In genomic region chr13:99553033-99553432, GRCh38 we compare ENCODE assay signal across 22 cellular contexts. TPM values are rescaled to one million over a fixed set of nuclear protein-coding genes. Genes with fewer than 3 reads are reported as not detected.
A peak's percentile ranks its signal among the peaks of the same experiment; 100 is the strongest.
DNase-seq lines count a peak whose midpoint lies in the region; ATAC-seq and FAIRE-seq lines count a peak whose summit lies in the region.
"Had no signal": no experiment of that assay in that cellular context is flagged by ENCODE, and none has a peak within 500 bp of the region (broad histone marks: within the 10 kb centered on the region; RNA-seq: fewer than 3 reads in every experiment).

No MANE protein-coding gene starts in this region.

- H3K4me1 Mint-ChIP-seq in T-helper 2 cell treated with Interferon-gamma antibody and Interleukin-4, amounts not matched to agents 5 μg/mL and 100 μg/mL, for 36 hours (ENCODE audit: low read depth) = peaks cover 10% of the 10 kb centered on the region
- peaks cover 13 to 29% of the 10 kb centered on the region in 2 donors for H3K4me1 Mint-ChIP-seq in stimulated activated naive B cell treated with anti-CD40 and anti-IgM and Interleukin-4, amounts not matched to agents 10 μg/mL and 1 μg/mL and 100 μg/mL, for 72 hours

- no peak overlapping the region for H3K4me3 ChIP-seq in MG63
- H3K4me3 ChIP-seq: BLaER1 had no signal

- DNase-seq in T-helper 2 cell treated with Interferon-gamma antibody and Interleukin-4, amounts not matched to agents 5 μg/mL and 100 μg/mL, for 36 hours (ENCODE audit: low spot score) = no peak
- DNase-seq in T-helper 2 cell (no peak), RCC 7860 (ENCODE audit: low spot score) (peak; percentile 7), foreskin melanocyte (peak; percentile 76), MG63 (no peak)
- no peak for DNase-seq in stimulated activated naive B cell treated with anti-CD40 and anti-IgM and Interleukin-4, amounts not matched to agents 10 μg/mL and 1 μg/mL and 100 μg/mL, for 72 hours
- DNase-seq: ACHN; CD8-positive, alpha-beta memory T cell; GDM1; KG1; NCI-H1105; NCI-H1694; NCI-H2081; NCI-H2171 treated with DMSO at 0.1 percent for 48 hours; NCI-H446; NCI-H526; Right ventricle myocardium superior had no signal

- H3K27ac Mint-ChIP-seq in T-helper 2 cell treated with Interferon-gamma antibody and Interleukin-4, amounts not matched to agents 5 μg/mL and 100 μg/mL, for 36 hours = peak overlapping the region; percentile 12
- peak overlapping the region; percentile 27 for H3K27ac Mint-ChIP-seq in stimulated activated naive B cell treated with anti-CD40 and anti-IgM and Interleukin-4, amounts not matched to agents 10 μg/mL and 1 μg/mL and 100 μg/mL, for 72 hours

- no peaks in the 10 kb centered on the region for H3K27me3 Mint-ChIP-seq in T-helper 2 cell treated with Interferon-gamma antibody and Interleukin-4, amounts not matched to agents 5 μg/mL and 100 μg/mL, for 36 hours (ENCODE audit: low read depth)
- H3K27me3 Mint-ChIP-seq in stimulated activated naive B cell treated with anti-CD40 and anti-IgM and Interleukin-4, amounts not matched to agents 10 μg/mL and 1 μg/mL and 100 μg/mL, for 72 hours = no peaks in the 10 kb centered on the region
- H3K27me3 Mint-ChIP-seq: CD8-positive, alpha-beta memory T cell had no signal

- peaks cover 57% of the 10 kb centered on the region for H3K36me3 ChIP-seq in MG63

- H3K4me3 Mint-ChIP-seq in T-helper 2 cell treated with Interferon-gamma antibody and Interleukin-4, amounts not matched to agents 5 μg/mL and 100 μg/mL, for 36 hours = no peak overlapping the region
- no peak overlapping the region for H3K4me3 Mint-ChIP-seq in stimulated activated naive B cell treated with anti-CD40 and anti-IgM and Interleukin-4, amounts not matched to agents 10 μg/mL and 1 μg/mL and 100 μg/mL, for 72 hours
- H3K4me3 Mint-ChIP-seq: CD8-positive, alpha-beta memory T cell had no signal

- FAIRE-seq in RCC 7860 (lab: Jason Lieb, UNC) = peak; percentile 63
- FAIRE-seq: GM19239, HTR-8/SVneo had no signal

- no peaks in the 10 kb centered on the region for H3K9me3 ChIP-seq in MG63
- H3K9me3 ChIP-seq: BLaER1 had no signal

- peaks cover 66% of the 10 kb centered on the region for H3K36me3 Mint-ChIP-seq in T-helper 2 cell treated with Interferon-gamma antibody and Interleukin-4, amounts not matched to agents 5 μg/mL and 100 μg/mL, for 36 hours (ENCODE audit: low read depth)
- peaks cover 35 to 63% of the 10 kb centered on the region in 2 donors for H3K36me3 Mint-ChIP-seq in stimulated activated naive B cell treated with anti-CD40 and anti-IgM and Interleukin-4, amounts not matched to agents 10 μg/mL and 1 μg/mL and 100 μg/mL, for 72 hours

- H3K27me3 ChIP-seq in MG63 = no peaks in the 10 kb centered on the region
- H3K27me3 ChIP-seq: BLaER1 had no signal

- no peaks in the 10 kb centered on the region for H3K9me3 Mint-ChIP-seq in T-helper 2 cell treated with Interferon-gamma antibody and Interleukin-4, amounts not matched to agents 5 μg/mL and 100 μg/mL, for 36 hours
- no peaks in the 10 kb centered on the region for H3K9me3 Mint-ChIP-seq in stimulated activated naive B cell treated with anti-CD40 and anti-IgM and Interleukin-4, amounts not matched to agents 10 μg/mL and 1 μg/mL and 100 μg/mL, for 72 hours
- H3K9me3 Mint-ChIP-seq: CD8-positive, alpha-beta memory T cell had no signal

- ATAC-seq in stimulated activated naive B cell treated with anti-CD40 and anti-IgM and Interleukin-4, amounts not matched to agents 10 μg/mL and 1 μg/mL and 100 μg/mL, for 72 hours (replicated peaks) = no peak
- ATAC-seq in HG03095 (IDR thresholded peaks at IDR 0.05; ENCODE audit: unreplicated experiment) (no peak), GM21447 (IDR thresholded peaks at IDR 0.05; ENCODE audit: unreplicated experiment) (no peak)

RNA-seq across cellular contexts. Expression of gene TM9SF2, which starts 51.8 kb away (rescaled TPM):
- 106 and 137 TPM in 2 replicates for total RNA-seq in MG63 (2014; rRNA removed; shearing (Covaris generic); ENCODE audit: low replicate concordance)

RNA-seq across cellular contexts. Expression of gene CLYBL, which starts 53.5 kb away (rescaled TPM):
- total RNA-seq in MG63 (2014; rRNA removed; shearing (Covaris generic); ENCODE audit: low replicate concordance) = 0.05 and 3.1 TPM in 2 replicates

Comparison
In these comparisons a context has a peak if more than half of its experiments do, and no peak if none do; other contexts are left out.
1. DNase-seq: peak in RCC 7860 (single experiment) and foreskin melanocyte (single experiment); none in T-helper 2 cell treated with Interferon-gamma antibody and Interleukin-4, amounts not matched to agents 5 μg/mL and 100 μg/mL, for 36 hours (single experiment), T-helper 2 cell (0 of 5), stimulated activated naive B cell treated with anti-CD40 and anti-IgM and Interleukin-4, amounts not matched to agents 10 μg/mL and 1 μg/mL and 100 μg/mL, for 72 hours (single experiment) and MG63 (single experiment).